Comparison of ENCODE assay signal across 22 cellular contexts in the genomic region with DNA sequence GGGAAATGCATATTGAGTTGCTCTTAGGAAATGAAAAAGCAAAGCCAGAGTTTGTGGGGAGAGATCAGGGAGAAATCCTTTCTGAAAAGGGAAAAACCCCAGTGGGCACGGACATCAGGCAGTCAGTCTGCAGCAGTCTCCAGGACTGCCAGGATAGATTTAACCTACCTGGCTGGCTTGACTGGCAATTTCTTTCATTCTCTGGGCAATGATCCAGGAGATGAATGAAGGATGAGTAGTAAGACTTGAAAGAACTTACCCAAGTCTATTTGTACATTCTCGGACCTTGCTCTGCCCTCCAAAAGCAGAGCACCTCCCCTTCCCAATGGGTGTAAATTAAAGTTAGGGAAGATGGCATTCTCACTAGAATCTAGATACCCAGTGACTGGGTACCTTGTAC. TPM values are rescaled to one million over a fixed set of nuclear protein-coding genes. Genes with fewer than 3 reads are reported as not detected.
DNase-seq lines count a peak whose midpoint lies in the region; ATAC-seq and TF ChIP-seq lines count a peak whose summit lies in the region.
"Had no signal": no experiment of that assay in that cellular context is flagged by ENCODE, and none has a peak within 500 bp of the region (broad histone marks: within the 10 kb centered on the region; RNA-seq: fewer than 3 reads in every experiment).

No MANE protein-coding gene starts in this region.

- H3K4me3 ChIP-seq in PC-3 (ENCODE audit: low read length) (no peak overlapping the region), mammary epithelial cell (replicated peaks in 1 of 3; ENCODE audit: insufficient read depth in 1 of 3, low read depth in 2 of 3, low read length in 3 of 3) (no peak overlapping the region), sigmoid colon (no peak overlapping the region)
- H3K4me3 ChIP-seq: GM12878 had no signal

- H3K36me3 ChIP-seq in PC-3 (ENCODE audit: low read depth, low read length) (no peaks in the 10 kb centered on the region), mammary epithelial cell (ENCODE audit: insufficient read depth, low read length) (no peaks in the 10 kb centered on the region), sigmoid colon (no peaks in the 10 kb centered on the region)
- H3K36me3 ChIP-seq: BE2C had no signal

- dilution Hi-C loops in mammary epithelial cell (cut with HindIII; ENCODE audit: low sequenced_read_pairs) = no loop called here

- H2AFZ ChIP-seq in PC-3 (ENCODE audit: low read length) (no peak overlapping the region), mammary epithelial cell (ENCODE audit: low read depth, low read length) (peak overlapping the region; percentile 17)

- H4K20me1 ChIP-seq in PC-3 (ENCODE audit: low read length) (no peaks in the 10 kb centered on the region), mammary epithelial cell (ENCODE audit: insufficient read depth, low read length) (no peaks in the 10 kb centered on the region)

- H3K79me2 ChIP-seq in PC-3 (ENCODE audit: low read length) (no peaks in the 10 kb centered on the region), mammary epithelial cell (ENCODE audit: insufficient read depth, low read length) (no peaks in the 10 kb centered on the region)

- TF ChIP-seq CTCF in PC-3 (conservative IDR thresholded peaks at IDR 0.05; ENCODE audit: low read depth, low read length) = no peak
- no peak for TF ChIP-seq CTCF in mammary epithelial cell (conservative IDR thresholded peaks at IDR 0.05 in 1 of 2, IDR thresholded peaks at IDR 0.05 in 1 of 2; ENCODE audit: extremely low read depth in 1 of 2, insufficient read depth in 1 of 2, low read depth in 1 of 2, low read length in 2 of 2)
- no peak for TF ChIP-seq CTCF in foreskin keratinocyte (conservative IDR thresholded peaks at IDR 0.05)
- no peak for TF ChIP-seq CTCF in sigmoid colon (IDR thresholded peaks at IDR 0.05)

- H3K9me3 Mint-ChIP-seq in activated naive CD4-positive, alpha-beta T cell treated with anti-CD3 and anti-CD28 coated beads, Interleukin-2, amount 10 ng/mL, durations not matched to agents 7 days and 5 days = no peaks in the 10 kb centered on the region
- H3K9me3 Mint-ChIP-seq: CD8-positive, alpha-beta memory T cell; HFFc6 had no signal

- WGBS in mammary epithelial cell (ENCODE audit: low coverage, missing lambda C conversion rate) = 21% methylated on average over 2 of the region's 2 CpGs
- WGBS in sigmoid colon, 2 donors = 86 to 89% methylated on average over 2 of the region's 2 CpGs

- H3K36me3 Mint-ChIP-seq in activated naive CD4-positive, alpha-beta T cell treated with anti-CD3 and anti-CD28 coated beads, Interleukin-2, amount 10 ng/mL, durations not matched to agents 7 days and 5 days = no peaks in the 10 kb centered on the region
- H3K36me3 Mint-ChIP-seq: CD4-positive, CD25-positive, alpha-beta regulatory T cell; CD8-positive, alpha-beta memory T cell had no signal

- H3K27me3 Mint-ChIP-seq in activated naive CD4-positive, alpha-beta T cell treated with anti-CD3 and anti-CD28 coated beads, Interleukin-2, amount 10 ng/mL, durations not matched to agents 7 days and 5 days = no peaks in the 10 kb centered on the region

- TF ChIP-seq EP300 in sigmoid colon (IDR thresholded peaks at IDR 0.05) = no peak

- H3K4me3 Mint-ChIP-seq in activated naive CD4-positive, alpha-beta T cell treated with anti-CD3 and anti-CD28 coated beads, Interleukin-2, amount 10 ng/mL, durations not matched to agents 7 days and 5 days = no peak overlapping the region
- H3K4me3 Mint-ChIP-seq: CD4-positive, CD25-positive, alpha-beta regulatory T cell; CD8-positive, alpha-beta memory T cell; HFFc6 had no signal

- CTCF ChIA-PET in PC-3 (lab: Charles Lee) (no interaction called here), mammary epithelial cell (lab: Charles Lee; ENCODE audit: low non-redundant PET) (no interaction called here)
- CTCF ChIA-PET in activated naive CD4-positive, alpha-beta T cell treated with anti-CD3 and anti-CD28 coated beads, Interleukin-2, amount 10 ng/mL, durations not matched to agents 7 days and 5 days (lab: Charles Lee) = interaction anchor here (1.1 kb wide), 1 partner anchor 246 kb away, joined by 3 read pairs; no protein-coding TSS in a partner anchor

- H3K4me1 ChIP-seq in PC-3 (ENCODE audit: insufficient read depth, low read length) = peaks cover 11% of the 10 kb centered on the region
- peaks cover 8% of the 10 kb centered on the region for H3K4me1 ChIP-seq in mammary epithelial cell (ENCODE audit: insufficient read depth, low read length)
- peaks cover 6% of the 10 kb centered on the region for H3K4me1 ChIP-seq in foreskin keratinocyte
- no peaks in the 10 kb centered on the region for H3K4me1 ChIP-seq in sigmoid colon
- H3K4me1 ChIP-seq: BE2C had no signal

- no peaks in the 10 kb centered on the region for H3F3A ChIP-seq in PC-3 (ENCODE audit: low read length, unreplicated experiment)

- H3K27me3 ChIP-seq in PC-3 (ENCODE audit: low read length) (no peaks in the 10 kb centered on the region), mammary epithelial cell (ENCODE audit: insufficient read depth, low read length) (no peaks in the 10 kb centered on the region), foreskin keratinocyte (no peaks in the 10 kb centered on the region), sigmoid colon (no peaks in the 10 kb centered on the region)
- H3K27me3 ChIP-seq: BE2C had no signal

- H3K4me1 Mint-ChIP-seq in activated naive CD4-positive, alpha-beta T cell treated with anti-CD3 and anti-CD28 coated beads, Interleukin-2, amount 10 ng/mL, durations not matched to agents 7 days and 5 days = no peaks in the 10 kb centered on the region
- H3K4me1 Mint-ChIP-seq: CD4-positive, CD25-positive, alpha-beta regulatory T cell; CD8-positive, alpha-beta memory T cell had no signal

- in situ Hi-C loops in mammary epithelial cell (cut with MboI; ENCODE audit: low sequenced_read_pairs in 2 of 2) = loop anchor here (10.0 to 25.0 kb wide), 2 partner anchors 356 to 548 kb away; partner anchors contain the start of gene ETNK1 (in 1 of the 2)

- peak; percentile 82 for DNase-seq in PC-3
- DNase-seq in mammary epithelial cell = peak; percentile 78
- DNase-seq in foreskin keratinocyte = peak; percentile 31 to 77
- peak; percentile 11 for DNase-seq in renal cortical epithelial cell (ENCODE audit: low read depth)
- DNase-seq in stimulated activated CD4-positive, alpha-beta T cell treated with anti-CD3 and anti-CD28 coated beads, Interleukin-12 subunit alpha, Interleukin-12 subunit beta, amount 100 ng/mL, for 4 hours = no peak
- no peak for DNase-seq in activated naive CD4-positive, alpha-beta T cell treated with anti-CD3 and anti-CD28 coated beads, Interleukin-2, amount 10 ng/mL, durations not matched to agents 7 days and 5 days
- DNase-seq in sigmoid colon = no peak
- DNase-seq: ACHN; BE2C; C1 segment of cervical spinal cord; CD4-positive, CD25-positive, alpha-beta regulatory T cell; CD8-positive, alpha-beta memory T cell; COR-L47; DMS 273 treated with DMSO at 0.1 percent for 48 hours; DMS53; DND-41; EL; GOT3; H7; HFFc6 had no signal

- BruUV-seq in PC-3 (replicated peaks; lab: Mats Ljungman, UMichigan) (no TSS peak), mammary epithelial cell (replicated peaks; lab: Mats Ljungman, UMichigan) (no TSS peak)

- ATAC-seq in PC-3 (no peak), foreskin keratinocyte (peak; percentile 83)
- ATAC-seq: GM12878, HCT116 had no signal

- H3K27ac ChIP-seq in PC-3 (ENCODE audit: low read length) = no peak overlapping the region
- no peak overlapping the region for H3K27ac ChIP-seq in mammary epithelial cell (ENCODE audit: insufficient read depth, low read depth, low read length)
- no peak overlapping the region for H3K27ac ChIP-seq in foreskin keratinocyte
- no peak overlapping the region for H3K27ac ChIP-seq in sigmoid colon

- H3K9me2 ChIP-seq in PC-3 (replicated peaks; ENCODE audit: low read length) = no peaks in the 10 kb centered on the region

- H3K4me2 ChIP-seq in PC-3 (ENCODE audit: low read length) (peak overlapping the region; percentile 24; the same call in 1 of the 2 replicates), mammary epithelial cell (ENCODE audit: insufficient read depth, low read depth, low read length) (peak overlapping the region; percentile 4)

- H3K9me3 ChIP-seq in PC-3 (ENCODE audit: low read length) (no peaks in the 10 kb centered on the region), mammary epithelial cell (replicated peaks; ENCODE audit: insufficient read depth, low read length) (no peaks in the 10 kb centered on the region), sigmoid colon (no peaks in the 10 kb centered on the region)
- H3K9me3 ChIP-seq: BE2C had no signal

- TF ChIP-seq POLR2A in sigmoid colon (IDR thresholded peaks at IDR 0.05) = no peak

- intact Hi-C loops in PC-3 (cut with micrococcal nuclease) = loop anchor here (2.0 kb wide), 1 partner anchor 42 kb away; no protein-coding TSS in a partner anchor
- intact Hi-C loops in mammary epithelial cell (cut with micrococcal nuclease) = no loop called here
- intact Hi-C loops in sigmoid colon (cut with DNase I) = no loop called here

- POLR2A ChIA-PET in PC-3 (lab: Charles Lee; ENCODE audit: unreplicated experiment) = no interaction called here

- H3K27ac Mint-ChIP-seq in activated naive CD4-positive, alpha-beta T cell treated with anti-CD3 and anti-CD28 coated beads, Interleukin-2, amount 10 ng/mL, durations not matched to agents 7 days and 5 days = no peak overlapping the region
- H3K27ac Mint-ChIP-seq: CD4-positive, CD25-positive, alpha-beta regulatory T cell; CD8-positive, alpha-beta memory T cell; HFFc6 had no signal

- H3K9ac ChIP-seq in PC-3 (ENCODE audit: low read length) (no peak overlapping the region), mammary epithelial cell (ENCODE audit: insufficient read depth, low read length) (no peak overlapping the region)

RNA-seq across cellular contexts. Expression of gene CMAS, which starts 42.9 kb away (rescaled TPM):
- 25.0 and 47.6 TPM in 2 replicates for total RNA-seq in PC-3 (2014; rRNA removed)
- total RNA-seq in mammary epithelial cell = 10 to 100 TPM; 24.3 to 54.0 TPM
- polyA plus RNA-seq in mammary epithelial cell = 22.6 TPM
- polyA minus RNA-seq in mammary epithelial cell = 10.4 TPM
- 47.9 and 49.1 TPM in 2 replicates for total RNA-seq in foreskin keratinocyte
- polyA plus RNA-seq in foreskin keratinocyte = 41.8 and 44.7 TPM in 2 replicates
- 35.1 and 40.1 TPM in 2 replicates for total RNA-seq in renal cortical epithelial cell
- 10 to 100 TPM; 23.3 to 35.1 (median 30.1) TPM for total RNA-seq in sigmoid colon
- 100 to 1,000 TPM; 121 to 226 (median 153) TPM for polyA plus RNA-seq in sigmoid colon

Comparison
In these comparisons a context has a peak if more than half of its experiments do, and no peak if none do; other contexts are left out.
1. DNase-seq: peak in PC-3 (single experiment), mammary epithelial cell (single experiment), foreskin keratinocyte (2 of 2) and renal cortical epithelial cell (single experiment); none in stimulated activated CD4-positive, alpha-beta T cell treated with anti-CD3 and anti-CD28 coated beads, Interleukin-12 subunit alpha, Interleukin-12 subunit beta, amount 100 ng/mL, for 4 hours (single experiment), activated naive CD4-positive, alpha-beta T cell treated with anti-CD3 and anti-CD28 coated beads, Interleukin-2, amount 10 ng/mL, durations not matched to agents 7 days and 5 days (single experiment) and sigmoid colon (single experiment).